ENCODE assay signal across 16 cellular contexts in the genomic region with DNA sequence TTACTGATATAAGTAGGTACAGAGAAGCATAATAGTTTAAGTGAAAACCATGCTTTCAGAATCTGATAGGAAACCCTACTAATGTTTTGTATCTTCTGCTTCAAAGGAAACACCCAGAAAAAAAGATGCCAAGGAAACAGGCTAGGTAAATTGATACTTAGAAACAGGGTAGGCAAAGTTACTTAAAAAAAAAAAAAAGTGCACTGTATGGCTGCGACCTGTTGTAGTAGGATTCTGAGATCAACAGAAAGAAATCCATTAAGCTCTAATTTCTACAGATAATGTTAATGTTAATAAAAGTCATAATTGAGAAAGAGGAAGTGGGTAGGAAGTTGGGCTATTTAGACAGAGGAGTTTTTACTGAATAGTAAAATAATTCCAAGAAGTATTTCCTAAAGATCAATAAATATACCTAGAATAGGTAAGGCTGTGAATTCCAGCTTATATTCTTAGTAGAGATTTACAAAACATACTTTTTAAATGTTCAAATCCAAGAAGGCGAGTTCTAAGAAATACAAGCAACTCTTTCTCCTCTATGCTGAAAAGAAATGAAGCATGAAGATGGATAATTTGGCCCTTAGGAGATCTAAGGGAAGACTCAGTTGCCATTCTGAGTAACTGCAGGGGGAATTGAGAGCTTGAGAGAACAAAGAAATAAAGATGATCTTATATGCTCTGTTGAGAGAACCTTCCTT. TPM values are rescaled to one million over a fixed set of nuclear protein-coding genes. Genes with fewer than 3 reads are reported as not detected.
A peak's percentile ranks its signal among the peaks of the same experiment; 100 is the strongest.
DNase-seq lines count a peak whose midpoint lies in the region; ATAC-seq and TF ChIP-seq lines count a peak whose summit lies in the region.
"Had no signal": no experiment of that assay in that cellular context is flagged by ENCODE, and none has a peak within 500 bp of the region (broad histone marks: within the 10 kb centered on the region; RNA-seq: fewer than 3 reads in every experiment).

No MANE protein-coding gene starts in this region.

- no peak overlapping the region for H3K18ac ChIP-seq in neuronal stem cell (ENCODE audit: low read length)

- H3K23ac ChIP-seq in neuronal stem cell (ENCODE audit: low read depth, low read length, poor library complexity), result no peak overlapping the region

- H2BK120ac ChIP-seq in neuronal stem cell (ENCODE audit: low read depth, low read length), result no peak overlapping the region

- H3K27me3 ChIP-seq in neuronal stem cell (ENCODE audit: control insufficient read depth in 3 of 3, insufficient read depth in 3 of 3, low read depth in 1 of 3, low read length in 3 of 3) (no peaks in the 10 kb centered on the region), Caco-2 (replicated peaks; ENCODE audit: control insufficient read depth, insufficient read depth, low read length) (no peaks in the 10 kb centered on the region)

- H3K36me3 Mint-ChIP-seq in T-helper 2 cell treated with Interferon-gamma antibody and Interleukin-4, amounts not matched to agents 5 μg/mL and 100 μg/mL, for 36 hours (ENCODE audit: low read depth), result no peaks in the 10 kb centered on the region
- no peaks in the 10 kb centered on the region for H3K36me3 Mint-ChIP-seq in natural killer cell treated with Interleukin-12 subunit alpha and Interleukin-12 subunit beta and Interleukin-15 and Interleukin-18, amount 100 ng/mL, for 72 hours
- H3K36me3 Mint-ChIP-seq in natural killer cell (no peaks in the 10 kb centered on the region), Caco-2 (ENCODE audit: insufficient read depth, unreplicated experiment) (no peaks in the 10 kb centered on the region)
- no peaks in the 10 kb centered on the region for H3K36me3 Mint-ChIP-seq in activated T-helper 1 cell treated with anti-CD3 and anti-CD28 coated beads, Interleukin-12 subunit alpha, Interleukin-12 subunit beta, Interleukin-2, Interleukin-4 antibody, amounts not matched to agents 30 ng/mL and 10 ng/mL and 1 ng/mL, durations not matched to agents 14 hours and 24 hours and 36 hours (ENCODE audit: low read depth)

- TF ChIP-seq CTCF in natural killer cell (IDR thresholded peaks at IDR 0.05) (no peak), Caco-2 (IDR thresholded peaks at IDR 0.05; ENCODE audit: insufficient read depth in 1 of 2, low read depth in 1 of 2, low read length in 1 of 2, severe bottlenecking in 1 of 2, unreplicated experiment in 1 of 2) (no peak)

- no peak overlapping the region for H3K4me2 ChIP-seq in neuronal stem cell (ENCODE audit: insufficient read depth, low read length, poor library complexity, severe bottlenecking)

- peaks cover 25% of the 10 kb centered on the region for H3K27me3 Mint-ChIP-seq in T-helper 2 cell treated with Interferon-gamma antibody and Interleukin-4, amounts not matched to agents 5 μg/mL and 100 μg/mL, for 36 hours (ENCODE audit: low read depth)
- H3K27me3 Mint-ChIP-seq in natural killer cell treated with Interleukin-12 subunit alpha and Interleukin-12 subunit beta and Interleukin-15 and Interleukin-18, amount 100 ng/mL, for 72 hours, result peaks cover 7 to 11% of the 10 kb centered on the region in 2 donors
- H3K27me3 Mint-ChIP-seq in natural killer cell (ENCODE audit: low read depth in 2 of 2) (peaks cover 8 to 12% of the 10 kb centered on the region in 2 donors), Caco-2 (ENCODE audit: insufficient read depth, unreplicated experiment) (peaks cover 2% of the 10 kb centered on the region)
- peaks cover 4% of the 10 kb centered on the region for H3K27me3 Mint-ChIP-seq in activated T-helper 1 cell treated with anti-CD3 and anti-CD28 coated beads, Interleukin-12 subunit alpha, Interleukin-12 subunit beta, Interleukin-2, Interleukin-4 antibody, amounts not matched to agents 30 ng/mL and 10 ng/mL and 1 ng/mL, durations not matched to agents 14 hours and 24 hours and 36 hours (ENCODE audit: insufficient read depth)

- no peak overlapping the region for H2BK5ac ChIP-seq in neuronal stem cell (ENCODE audit: low read length)

- intact Hi-C loops in natural killer cell (cut with micrococcal nuclease) (no loop called here), Caco-2 (cut with micrococcal nuclease; ENCODE audit: unreplicated experiment) (no loop called here)
- intact Hi-C loops in activated T-helper 1 cell treated with anti-CD3 and anti-CD28 coated beads, Interleukin-12 subunit alpha, Interleukin-12 subunit beta, Interleukin-2, Interleukin-4 antibody, amounts not matched to agents 30 ng/mL and 10 ng/mL and 1 ng/mL, durations not matched to agents 14 hours and 24 hours and 36 hours (cut with micrococcal nuclease), result no loop called here

- H4K8ac ChIP-seq in neuronal stem cell (ENCODE audit: low read depth, low read length), result no peak overlapping the region

- no peak overlapping the region for H3K27ac ChIP-seq in neuronal stem cell (replicated peaks; ENCODE audit: low read length)

- H3K4ac ChIP-seq in neuronal stem cell (ENCODE audit: low read length), result no peak overlapping the region

- H3K9me3 ChIP-seq in neuronal stem cell (replicated peaks in 1 of 2; ENCODE audit: control insufficient read depth in 2 of 2, insufficient read depth in 1 of 2, low read depth in 1 of 2, low read length in 2 of 2), result no peaks in the 10 kb centered on the region
- H3K9me3 ChIP-seq in Caco-2, result no peaks in the 10 kb centered on the region

- no peaks in the 10 kb centered on the region for H3K9me3 Mint-ChIP-seq in T-helper 2 cell treated with Interferon-gamma antibody and Interleukin-4, amounts not matched to agents 5 μg/mL and 100 μg/mL, for 36 hours
- no peaks in the 10 kb centered on the region for H3K9me3 Mint-ChIP-seq in natural killer cell treated with Interleukin-12 subunit alpha and Interleukin-12 subunit beta and Interleukin-15 and Interleukin-18, amount 100 ng/mL, for 72 hours
- no peaks in the 10 kb centered on the region for H3K9me3 Mint-ChIP-seq in natural killer cell
- peaks cover 3% of the 10 kb centered on the region for H3K9me3 Mint-ChIP-seq in activated T-helper 1 cell treated with anti-CD3 and anti-CD28 coated beads, Interleukin-12 subunit alpha, Interleukin-12 subunit beta, Interleukin-2, Interleukin-4 antibody, amounts not matched to agents 30 ng/mL and 10 ng/mL and 1 ng/mL, durations not matched to agents 14 hours and 24 hours and 36 hours
- H3K9me3 Mint-ChIP-seq in Caco-2 (ENCODE audit: unreplicated experiment), result no peaks in the 10 kb centered on the region

- H3K4me3 Mint-ChIP-seq in T-helper 2 cell treated with Interferon-gamma antibody and Interleukin-4, amounts not matched to agents 5 μg/mL and 100 μg/mL, for 36 hours, result peak overlapping the region; percentile 37
- H3K4me3 Mint-ChIP-seq in natural killer cell treated with Interleukin-12 subunit alpha and Interleukin-12 subunit beta and Interleukin-15 and Interleukin-18, amount 100 ng/mL, for 72 hours, result peak overlapping the region; percentile 19
- H3K4me3 Mint-ChIP-seq in natural killer cell (no peak overlapping the region), Caco-2 (ENCODE audit: unreplicated experiment) (no peak overlapping the region)
- peak overlapping the region; percentile 6 for H3K4me3 Mint-ChIP-seq in activated T-helper 1 cell treated with anti-CD3 and anti-CD28 coated beads, Interleukin-12 subunit alpha, Interleukin-12 subunit beta, Interleukin-2, Interleukin-4 antibody, amounts not matched to agents 30 ng/mL and 10 ng/mL and 1 ng/mL, durations not matched to agents 14 hours and 24 hours and 36 hours

- H4K91ac ChIP-seq in neuronal stem cell (ENCODE audit: low read depth, low read length, poor library complexity), result no peak overlapping the region

- no peak overlapping the region for H2BK12ac ChIP-seq in neuronal stem cell (ENCODE audit: low read length)

- no peak overlapping the region for H2BK15ac ChIP-seq in neuronal stem cell (ENCODE audit: low read length)

- H3K4me3 ChIP-seq in neuronal stem cell (ENCODE audit: low read length in 2 of 2) (no peak overlapping the region), Caco-2 (ENCODE audit: low read depth, low read length) (no peak overlapping the region)

- no CpG with 5 or more reads among the region's 2 CpGs for WGBS in neuronal stem cell (ENCODE audit: extremely low coverage in 2 of 2, insufficient read length in 2 of 2, insufficient replicate concordance in 1 of 2), 2 donors

- H3K36me3 ChIP-seq in neuronal stem cell (replicated peaks in 1 of 2; ENCODE audit: control insufficient read depth in 2 of 2, insufficient read depth in 2 of 2, low read length in 2 of 2), result no peaks in the 10 kb centered on the region
- no peaks in the 10 kb centered on the region for H3K36me3 ChIP-seq in Caco-2 (ENCODE audit: control insufficient read depth, insufficient read depth, low read length)

- no peak overlapping the region for H2AK5ac ChIP-seq in neuronal stem cell (ENCODE audit: low read depth, low read length)

- no peak for ATAC-seq in natural killer cell treated with Interleukin-12 subunit alpha and Interleukin-12 subunit beta and Interleukin-15 and Interleukin-18, amount 100 ng/mL, for 72 hours
- ATAC-seq in natural killer cell, result no peak
- no peak for ATAC-seq in GM21717 (IDR thresholded peaks at IDR 0.05; ENCODE audit: unreplicated experiment)

- peaks cover 24% of the 10 kb centered on the region for H3K4me1 Mint-ChIP-seq in T-helper 2 cell treated with Interferon-gamma antibody and Interleukin-4, amounts not matched to agents 5 μg/mL and 100 μg/mL, for 36 hours (ENCODE audit: low read depth)
- H3K4me1 Mint-ChIP-seq in natural killer cell treated with Interleukin-12 subunit alpha and Interleukin-12 subunit beta and Interleukin-15 and Interleukin-18, amount 100 ng/mL, for 72 hours (ENCODE audit: low read depth in 2 of 2), result peaks cover 23 to 29% of the 10 kb centered on the region in 2 donors
- peaks cover 10 to 35% of the 10 kb centered on the region in 2 donors for H3K4me1 Mint-ChIP-seq in natural killer cell
- peaks cover 27% of the 10 kb centered on the region for H3K4me1 Mint-ChIP-seq in activated T-helper 1 cell treated with anti-CD3 and anti-CD28 coated beads, Interleukin-12 subunit alpha, Interleukin-12 subunit beta, Interleukin-2, Interleukin-4 antibody, amounts not matched to agents 30 ng/mL and 10 ng/mL and 1 ng/mL, durations not matched to agents 14 hours and 24 hours and 36 hours (ENCODE audit: low read depth)
- H3K4me1 Mint-ChIP-seq in Caco-2 (ENCODE audit: low read depth, unreplicated experiment), result no peaks in the 10 kb centered on the region

- H2AFZ ChIP-seq in neuronal stem cell (ENCODE audit: low read length), result peak overlapping the region; percentile 19

- H3K9ac ChIP-seq in neuronal stem cell (ENCODE audit: low read depth, low read length, poor library complexity), result no peak overlapping the region

- CTCF ChIA-PET in Caco-2 (lab: Charles Lee), result no interaction called here

- H3K27ac Mint-ChIP-seq in T-helper 2 cell treated with Interferon-gamma antibody and Interleukin-4, amounts not matched to agents 5 μg/mL and 100 μg/mL, for 36 hours, result no peak overlapping the region
- H3K27ac Mint-ChIP-seq in natural killer cell treated with Interleukin-12 subunit alpha and Interleukin-12 subunit beta and Interleukin-15 and Interleukin-18, amount 100 ng/mL, for 72 hours, result no peak overlapping the region
- H3K27ac Mint-ChIP-seq in natural killer cell, result no peak overlapping the region
- no peak overlapping the region for H3K27ac Mint-ChIP-seq in activated T-helper 1 cell treated with anti-CD3 and anti-CD28 coated beads, Interleukin-12 subunit alpha, Interleukin-12 subunit beta, Interleukin-2, Interleukin-4 antibody, amounts not matched to agents 30 ng/mL and 10 ng/mL and 1 ng/mL, durations not matched to agents 14 hours and 24 hours and 36 hours
- no peak overlapping the region for H3K27ac Mint-ChIP-seq in Caco-2 (ENCODE audit: unreplicated experiment)

- BruUV-seq in Caco-2 (replicated peaks; lab: Mats Ljungman, UMichigan), result no TSS peak

- no peaks in the 10 kb centered on the region for H3K79me1 ChIP-seq in neuronal stem cell (ENCODE audit: low read depth, low read length)

- peaks cover 3 to 6% of the 10 kb centered on the region in 2 donors for H3K4me1 ChIP-seq in neuronal stem cell (ENCODE audit: control insufficient read depth in 2 of 2, insufficient read depth in 1 of 2, low read depth in 1 of 2, low read length in 2 of 2)
- H3K4me1 ChIP-seq in Caco-2, result no peaks in the 10 kb centered on the region

- POLR2A ChIA-PET in Caco-2 (lab: Charles Lee), result interaction anchor here (1.0 kb wide), 1 partner anchor 24 kb away, joined by 3 read pairs; a partner anchor contains a TSS

- H3K14ac ChIP-seq in neuronal stem cell (ENCODE audit: low read length), result no peak overlapping the region

- no peak for DNase-seq in T-helper 2 cell treated with Interferon-gamma antibody and Interleukin-4, amounts not matched to agents 5 μg/mL and 100 μg/mL, for 36 hours (ENCODE audit: low spot score)
- DNase-seq in T-helper 2 cell, result no peak
- no peak for DNase-seq in natural killer cell treated with Interleukin-12 subunit alpha and Interleukin-12 subunit beta and Interleukin-15 and Interleukin-18, amount 100 ng/mL, for 72 hours (ENCODE audit: low spot score)
- DNase-seq in natural killer cell, result no peak
- no peak for DNase-seq in activated T-helper 1 cell treated with anti-CD3 and anti-CD28 coated beads, Interleukin-12 subunit alpha, Interleukin-12 subunit beta, Interleukin-2, Interleukin-4 antibody, amounts not matched to agents 30 ng/mL and 10 ng/mL and 1 ng/mL, durations not matched to agents 14 hours and 24 hours and 36 hours (ENCODE audit: low spot score)
- DNase-seq in neuronal stem cell (ENCODE audit: low spot score), result no peak
- DNase-seq in Caco-2, result no peak
- DNase-seq: C1 segment of cervical spinal cord, DMS79, GOT3, KBM-7, NCI-H1105, NCI-H1694 treated with DMSO at 0.1 percent for 48 hours, NCI-H446 treated with DMSO at 0.1 percent for 48 hours, NCI-H774 had no signal

RNA-seq across cellular contexts. Expression of a gene that starts 24.1 kb away (rescaled TPM):
- total RNA-seq in natural killer cell treated with Interleukin-12 subunit alpha and Interleukin-12 subunit beta and Interleukin-15 and Interleukin-18, amount 100 ng/mL, for 72 hours, result 100 to 1,000 TPM; 131 to 160 TPM
- total RNA-seq in natural killer cell (100 to 1,000 TPM in 1 of 3 donors, 10 to 100 TPM in 2; 83.4 to 132 (median 99.0) TPM), Caco-2 (2022) (162 and 165 TPM in 2 replicates)
- 140 and 147 TPM in 2 replicates for total RNA-seq in activated T-helper 1 cell treated with anti-CD3 and anti-CD28 coated beads, Interleukin-12 subunit alpha, Interleukin-12 subunit beta, Interleukin-2, Interleukin-4 antibody, amounts not matched to agents 30 ng/mL and 10 ng/mL and 1 ng/mL, durations not matched to agents 14 hours and 24 hours and 36 hours
- polyA plus RNA-seq in neuronal stem cell (2013, experiment 1 of 2), result 92.8 TPM
- 92.4 TPM for polyA plus RNA-seq in neuronal stem cell (2013, experiment 2 of 2)

Comparison
In these comparisons a context has a peak if more than half of its experiments do, and no peak if none do; other contexts are left out.
1. H3K4me3 Mint-ChIP-seq: peak in T-helper 2 cell treated with Interferon-gamma antibody and Interleukin-4, amounts not matched to agents 5 μg/mL and 100 μg/mL, for 36 hours (single experiment), natural killer cell treated with Interleukin-12 subunit alpha and Interleukin-12 subunit beta and Interleukin-15 and Interleukin-18, amount 100 ng/mL, for 72 hours (single experiment) and activated T-helper 1 cell treated with anti-CD3 and anti-CD28 coated beads, Interleukin-12 subunit alpha, Interleukin-12 subunit beta, Interleukin-2, Interleukin-4 antibody, amounts not matched to agents 30 ng/mL and 10 ng/mL and 1 ng/mL, durations not matched to agents 14 hours and 24 hours and 36 hours (single experiment); none in natural killer cell (single experiment) and Caco-2 (single experiment).